Comparison of ENCODE assay signal across 2 cellular contexts in the genomic region with DNA sequence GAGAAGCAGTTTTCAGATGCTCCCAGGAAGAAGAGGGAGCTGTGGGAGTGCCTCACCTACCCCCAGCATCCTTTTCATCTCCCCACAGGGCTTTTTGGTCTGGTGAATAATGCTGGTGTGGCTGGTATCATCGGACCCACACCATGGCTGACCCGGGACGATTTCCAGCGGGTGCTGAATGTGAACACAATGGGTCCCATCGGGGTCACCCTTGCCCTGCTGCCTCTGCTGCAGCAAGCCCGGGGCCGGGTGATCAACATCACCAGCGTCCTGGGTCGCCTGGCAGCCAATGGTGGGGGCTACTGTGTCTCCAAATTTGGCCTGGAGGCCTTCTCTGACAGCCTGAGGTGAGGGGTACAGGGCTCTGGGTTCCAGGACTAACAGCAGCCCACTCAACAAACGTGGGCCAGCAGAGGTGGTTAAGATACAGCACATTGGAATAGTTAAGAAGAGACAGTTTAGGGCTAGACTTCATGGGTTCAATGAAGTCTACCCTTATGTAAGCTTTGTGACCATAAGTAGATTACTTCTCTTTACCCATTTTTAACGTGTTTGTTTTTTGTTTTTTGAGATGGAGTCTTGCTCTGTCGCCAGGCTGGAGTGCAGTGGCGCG.
TF ChIP-seq lines count a peak whose summit lies in the region.

No MANE protein-coding gene starts in this region.

TF ChIP-seq in IMR-90, 13 proteins besides CTCF, POLR2A, EP300 and RAD21:
- TF ChIP-seq ELK1 (IDR thresholded peaks at IDR 0.05; ENCODE audit: borderline replicate concordance, low read depth, low read length) (no peak), FOS (IDR thresholded peaks at IDR 0.05; ENCODE audit: low read depth, low read length) (no peak), USF2 (IDR thresholded peaks at IDR 0.05; ENCODE audit: low read depth, low read length) (no peak), RCOR1 (IDR thresholded peaks at IDR 0.05; ENCODE audit: insufficient replicate concordance, low read length) (no peak), RFX5 (IDR thresholded peaks at IDR 0.05; ENCODE audit: low read depth, low read length) (no peak), BHLHE40 (IDR thresholded peaks at IDR 0.05; ENCODE audit: low read depth, low read length) (no peak), MAFK (IDR thresholded peaks at IDR 0.05; ENCODE audit: low read depth, low read length) (no peak), CEBPB (IDR thresholded peaks at IDR 0.05; ENCODE audit: low read depth, low read length) (no peak), CHD1 (IDR thresholded peaks at IDR 0.05; ENCODE audit: low read depth, low read length) (no peak), MAZ (IDR thresholded peaks at IDR 0.05; ENCODE audit: borderline replicate concordance, low read depth, low read length) (no peak), NFE2L2 (IDR thresholded peaks at IDR 0.05; ENCODE audit: low read depth, low read length) (no peak), SMC3 (IDR thresholded peaks at IDR 0.05; ENCODE audit: low read depth, low read length) (no peak), MXI1 (IDR thresholded peaks at IDR 0.05; ENCODE audit: borderline replicate concordance, low read depth, low read length) (no peak)

TF ChIP-seq in K562, 482 proteins besides CTCF, POLR2A, EP300 and RAD21:
- TF ChIP-seq MAZ (CRISPR knock-in tag; conservative IDR thresholded peaks at IDR 0.05 in 1 of 2, IDR thresholded peaks at IDR 0.05 in 1 of 2) (no peak), MAFF (IDR thresholded peaks at IDR 0.05; ENCODE audit: low read length) (no peak), POLR2G (IDR thresholded peaks at IDR 0.05; ENCODE audit: low read depth, low read length) (peak; percentile 53; the same call in 1 of the 2 replicates)
